ENCODE assay signal across 1 cellular context in genomic region chr11:93740802-93741093, GRCh38.
TF ChIP-seq lines count a peak whose summit lies in the region.

No MANE protein-coding gene starts in this region.

TF ChIP-seq in K562, 482 proteins besides CTCF, POLR2A, EP300 and RAD21 (continued from another document):
- TF ChIP-seq NKRF (IDR thresholded peaks at IDR 0.05; ENCODE audit: borderline replicate concordance), result peak; percentile 82; the same call in 1 of the 2 replicates
- TF ChIP-seq RAD51 (IDR thresholded peaks at IDR 0.05; ENCODE audit: borderline replicate concordance, low read depth), result peak; percentile 33; the same call in 1 of the 2 replicates
- peak; percentile 66 for TF ChIP-seq CHD1 (IDR thresholded peaks at IDR 0.05; ENCODE audit: low read length)
- peak; percentile 69; the same call in 1 of the 2 replicates for TF ChIP-seq ZNF592 (IDR thresholded peaks at IDR 0.05)
- peak; percentile 36 for TF ChIP-seq MXD1 (CRISPR knock-in tag; IDR thresholded peaks at IDR 0.05; ENCODE audit: borderline replicate concordance, poor library complexity, severe bottlenecking)
- TF ChIP-seq GATA2 (CRISPR knock-in tag; IDR thresholded peaks at IDR 0.05), result no peak
- no peak for TF ChIP-seq NELFE (IDR thresholded peaks at IDR 0.05; ENCODE audit: insufficient read depth, insufficient read length)
- TF ChIP-seq WHSC1 (IDR thresholded peaks at IDR 0.05; ENCODE audit: low read length), result no peak
- TF ChIP-seq HNRNPUL1 (IDR thresholded peaks at IDR 0.05; ENCODE audit: low read length), result peak; percentile 81
- peak; percentile 33 to 58 for TF ChIP-seq E2F6 (IDR thresholded peaks at IDR 0.05; ENCODE audit: borderline replicate concordance in 1 of 2, extremely low read depth in 1 of 2, insufficient read depth in 1 of 2, insufficient read length in 1 of 2, low read depth in 1 of 2, low read length in 1 of 2, poor library complexity in 1 of 2, severe bottlenecking in 1 of 2)
- no peak for TF ChIP-seq GABPB2 (CRISPR knock-in tag; conservative IDR thresholded peaks at IDR 0.05)
- TF ChIP-seq SMARCA4 (IDR thresholded peaks at IDR 0.05), result no peak
- no peak for TF ChIP-seq TSC22D4 (tag; IDR thresholded peaks at IDR 0.05)
- no peak for TF ChIP-seq CBX2 (IDR thresholded peaks at IDR 0.05; ENCODE audit: insufficient read depth, low read length, poor library complexity, severe bottlenecking)
